Comparison of ENCODE assay signal across 8 cellular contexts in the genomic region with DNA sequence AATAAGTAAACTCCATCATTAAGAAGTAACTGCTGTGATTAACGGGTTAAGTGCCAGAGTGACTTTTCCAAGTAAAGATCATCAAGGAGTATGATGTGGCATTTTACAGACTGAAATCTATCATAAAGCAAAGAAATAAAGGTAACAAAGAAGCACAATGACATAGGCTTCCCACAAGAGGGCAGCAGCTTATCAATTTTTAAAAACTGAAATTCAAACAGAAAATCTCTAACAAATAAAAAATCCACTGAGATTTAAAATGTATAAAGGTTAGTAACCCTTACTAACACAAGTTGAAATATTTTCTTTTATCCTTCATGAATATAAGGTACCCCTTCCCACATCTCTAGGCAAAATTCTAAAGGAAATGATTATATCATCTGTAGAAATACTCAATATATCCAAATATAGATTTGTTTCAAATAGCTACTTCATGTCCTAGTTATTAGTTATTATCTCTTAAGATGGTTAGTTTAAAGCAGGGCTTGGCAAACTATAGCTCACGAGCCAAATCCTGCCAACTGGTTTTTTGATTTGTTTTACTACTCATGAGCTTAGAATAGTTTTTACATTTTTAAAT. TPM values are rescaled to one million over a fixed set of nuclear protein-coding genes. Genes with fewer than 3 reads are reported as not detected.
A peak's percentile ranks its signal among the peaks of the same experiment; 100 is the strongest.
DNase-seq lines count a peak whose midpoint lies in the region; ATAC-seq and TF ChIP-seq lines count a peak whose summit lies in the region.

No MANE protein-coding gene starts in this region.

- no peak overlapping the region for H4K12ac ChIP-seq in trophoblast cell (ENCODE audit: low read depth, low read length)

- no peak overlapping the region for H4K8ac ChIP-seq in trophoblast cell (ENCODE audit: low read depth, low read length)

- no peak overlapping the region for H3K4me3 ChIP-seq in RWPE2 (ENCODE audit: severe bottlenecking)
- no peak overlapping the region for H3K4me3 ChIP-seq in trophoblast cell (ENCODE audit: low read depth, low read length)

- peak; percentile 54 for DNase-seq in NCI-H748 treated with DMSO at 0.1 percent for 48 hours (lab: John Stamatoyannopoulos, UW)
- no peak for DNase-seq in NCI-H748 (lab: John Stamatoyannopoulos, UW; ENCODE audit: unreplicated experiment)
- no peak for DNase-seq in RWPE2 (ENCODE audit: low spot score)
- DNase-seq in erythroblast (lab: John Stamatoyannopoulos, UW) = peak; percentile 41 to 70
- DNase-seq in trophoblast cell = peak; percentile 2 to 63

- H3K27ac ChIP-seq in RWPE2 (ENCODE audit: poor library complexity, severe bottlenecking) (no peak overlapping the region), trophoblast cell (ENCODE audit: low read depth, low read length) (no peak overlapping the region)

- H3K27me3 ChIP-seq in RWPE2 (ENCODE audit: insufficient read depth, poor library complexity, severe bottlenecking) (no peaks in the 10 kb centered on the region), trophoblast cell (ENCODE audit: insufficient read depth, low read length) (no peaks in the 10 kb centered on the region)

- H3K18ac ChIP-seq in trophoblast cell (ENCODE audit: low read length) = no peak overlapping the region

- no peak overlapping the region for H2BK5ac ChIP-seq in trophoblast cell (ENCODE audit: low read depth, low read length, poor library complexity)

- no peaks in the 10 kb centered on the region for H3K79me1 ChIP-seq in trophoblast cell (ENCODE audit: low read length)

- no peaks in the 10 kb centered on the region for H3K79me2 ChIP-seq in trophoblast cell (ENCODE audit: control insufficient read depth, insufficient read depth, low read length, poor library complexity)

- H2BK120ac ChIP-seq in trophoblast cell (ENCODE audit: insufficient read depth, low read length, poor library complexity) = no peak overlapping the region

- H2AK5ac ChIP-seq in trophoblast cell (ENCODE audit: low read length) = no peak overlapping the region

- TF ChIP-seq CTCF in RWPE2 (IDR thresholded peaks at IDR 0.05; ENCODE audit: poor library complexity, severe bottlenecking) = peak; percentile 87

- H3K9me3 ChIP-seq in RWPE2 (ENCODE audit: severe bottlenecking) = no peaks in the 10 kb centered on the region
- H3K9me3 ChIP-seq in trophoblast cell (ENCODE audit: insufficient read depth, low read depth, low read length) = no peaks in the 10 kb centered on the region

- H3K4me1 ChIP-seq in RWPE2 (ENCODE audit: insufficient read depth, poor library complexity, severe bottlenecking) = no peaks in the 10 kb centered on the region
- no peaks in the 10 kb centered on the region for H3K4me1 ChIP-seq in trophoblast cell (ENCODE audit: control insufficient read depth in 1 of 2, insufficient read depth in 2 of 2, low read length in 2 of 2)

- no peak overlapping the region for H4K91ac ChIP-seq in trophoblast cell (ENCODE audit: low read depth, low read length)

- no peak overlapping the region for H3K4ac ChIP-seq in trophoblast cell (ENCODE audit: low read depth, low read length)

- peak; percentile 31 for ATAC-seq in HG03378 (IDR thresholded peaks at IDR 0.05; ENCODE audit: unreplicated experiment)
- ATAC-seq in RWPE2 (ENCODE audit: low read depth) = no peak
- ATAC-seq in GM18907 (IDR thresholded peaks at IDR 0.05; ENCODE audit: unreplicated experiment) = no peak
- no peak for ATAC-seq in HG03571 (IDR thresholded peaks at IDR 0.05; ENCODE audit: unreplicated experiment)

- no peak overlapping the region for H2AFZ ChIP-seq in trophoblast cell (ENCODE audit: insufficient read depth, low read length, poor library complexity)

- TF ChIP-seq POLR2A in erythroblast (IDR thresholded peaks at IDR 0.05; ENCODE audit: low read length) = no peak

- H3K36me3 ChIP-seq in RWPE2 (ENCODE audit: low read depth) = peaks cover 84% of the 10 kb centered on the region
- peaks cover 4 to 7% of the 10 kb centered on the region in 2 experiments for H3K36me3 ChIP-seq in trophoblast cell (ENCODE audit: control insufficient read depth in 1 of 2, insufficient read depth in 2 of 2, low read length in 2 of 2)

- no peak overlapping the region for H3K9ac ChIP-seq in trophoblast cell (ENCODE audit: low read length)

- H3K4me2 ChIP-seq in trophoblast cell (ENCODE audit: low read length) = no peak overlapping the region

- WGBS in trophoblast cell (ENCODE audit: extremely low coverage, insufficient coverage, insufficient read length) = no CpG with 5 or more reads among the region's 2 CpGs

- no peak overlapping the region for H2BK12ac ChIP-seq in trophoblast cell (ENCODE audit: low read length)

- H3K23ac ChIP-seq in trophoblast cell (ENCODE audit: low read length) = no peak overlapping the region

- no peak overlapping the region for H3K14ac ChIP-seq in trophoblast cell (ENCODE audit: low read length)

RNA-seq across cellular contexts. Expression of a gene that starts 29.2 kb away (rescaled TPM):
- polyA plus RNA-seq in trophoblast cell (2013) = 61.0 and 61.4 TPM in 2 replicates

RNA-seq across cellular contexts. Expression of a gene that starts 38.1 kb away (rescaled TPM):
- 0.03 TPM in 1 of 2 replicates, not detected in the other for polyA plus RNA-seq in trophoblast cell (2013)

Comparison
In these comparisons a context has a peak if more than half of its experiments do, and no peak if none do; other contexts are left out.
1. DNase-seq: peak in NCI-H748 treated with DMSO at 0.1 percent for 48 hours (single experiment), erythroblast (2 of 2) and trophoblast cell (2 of 2); none in NCI-H748 (single experiment) and RWPE2 (single experiment).